8 cellular contexts compared by ENCODE assay signal in genomic region chr16:74709477-74709877, GRCh38. TPM values are rescaled to one million over a fixed set of nuclear protein-coding genes. Genes with fewer than 3 reads are reported as not detected.
DNase-seq lines count a peak whose midpoint lies in the region; ATAC-seq lines count a peak whose summit lies in the region.

No MANE protein-coding gene starts in this region.

- peak; percentile 82 for DNase-seq in AG08395 (ENCODE audit: low spot score)
- peak; percentile 12 for DNase-seq in NCI-H510A (lab: John Stamatoyannopoulos, UW)
- DNase-seq in activated CD4-positive, alpha-beta T cell treated with anti-CD3 and anti-CD28 coated beads for 4 hours: peak; percentile 75 to 85
- DNase-seq in cerebellar nuclear complex (lab: John Stamatoyannopoulos, UW): peak; percentile 21 to 42
- DNase-seq in left lobe of liver (ENCODE audit: low spot score): peak; percentile 86
- peak; percentile 82 for DNase-seq in stimulated activated CD4-positive, alpha-beta T cell treated with anti-CD3 and anti-CD28 coated beads, Interleukin-4, amount 100 ng/mL, for 24 hours

- ATAC-seq in GM18873 (IDR thresholded peaks at IDR 0.05; ENCODE audit: low FRiP score, unreplicated experiment) (peak; percentile 74), HG03196 (IDR thresholded peaks at IDR 0.05; ENCODE audit: unreplicated experiment) (peak; percentile 75), left lobe of liver (peak; percentile 100)

RNA-seq across cellular contexts. Expression of gene MLKL, which starts 8.8 kb away (rescaled TPM):
- total RNA-seq in left lobe of liver: 2.9 TPM

RNA-seq across cellular contexts. Expression of gene RFWD3, which starts 42.8 kb away (rescaled TPM):
- 8.8 TPM for total RNA-seq in left lobe of liver

Comparison
In these comparisons a context has a peak if more than half of its experiments do, and no peak if none do; other contexts are left out.
1. Peak in every context shown above with its lines: DNase-seq and ATAC-seq.
2. DNase-seq: peak in every context shown above with its lines; median percentile 86 in left lobe of liver; 82 in AG08395; 82 in stimulated activated CD4-positive, alpha-beta T cell treated with anti-CD3 and anti-CD28 coated beads, Interleukin-4, amount 100 ng/mL, for 24 hours; 80 in activated CD4-positive, alpha-beta T cell treated with anti-CD3 and anti-CD28 coated beads for 4 hours; 32 in cerebellar nuclear complex; 12 in NCI-H510A.